In genomic region chr11:71447791-71448256, GRCh38 we compare ENCODE assay signal across 8 cellular contexts. TPM values are rescaled to one million over a fixed set of nuclear protein-coding genes. Genes with fewer than 3 reads are reported as not detected.
DNase-seq lines count a peak whose midpoint lies in the region; ATAC-seq and TF ChIP-seq lines count a peak whose summit lies in the region.

No MANE protein-coding gene starts in this region.

- H3K4me1 ChIP-seq in CD4-positive, alpha-beta memory T cell (ENCODE audit: insufficient read depth, low read length): peaks cover 39% of the 10 kb centered on the region
- H3K4me1 ChIP-seq in breast epithelium: peaks cover 0 to 6% of the 10 kb centered on the region in 2 donors

- H3K9me3 Mint-ChIP-seq in CD4-positive, alpha-beta memory T cell: peaks cover 0 to 4% (median 2%) of the 10 kb centered on the region in 8 donors

- ATAC-seq in HG02884 (IDR thresholded peaks at IDR 0.05; ENCODE audit: unreplicated experiment) (peak; percentile 19), GM18520 (IDR thresholded peaks at IDR 0.05; ENCODE audit: unreplicated experiment) (no peak)

- no peaks in the 10 kb centered on the region for H3K9me3 ChIP-seq in CD4-positive, alpha-beta memory T cell (ENCODE audit: control insufficient read depth in 1 of 2, low read length in 2 of 2)
- H3K9me3 ChIP-seq in breast epithelium: no peaks in the 10 kb centered on the region

- CTCF ChIA-PET in CD4-positive, alpha-beta memory T cell (lab: Charles Lee; ENCODE audit: partially characterized antibody): no interaction called here

- no peaks in the 10 kb centered on the region for H3K27me3 Mint-ChIP-seq in CD4-positive, alpha-beta memory T cell

- TF ChIP-seq CTCF in breast epithelium (IDR thresholded peaks at IDR 0.05): no peak

- H3K4me3 ChIP-seq in CD4-positive, alpha-beta memory T cell (ENCODE audit: low read length in 2 of 2): peak overlapping the region; percentile 66 to 87
- peak overlapping the region; percentile 49 to 88 (median 79) for H3K4me3 ChIP-seq in breast epithelium

- H3K4me1 Mint-ChIP-seq in CD4-positive, alpha-beta memory T cell: peaks cover 32 to 54% (median 39%) of the 10 kb centered on the region in 4 donors

- peak overlapping the region; percentile 66 to 96 (median 91) for H3K27ac Mint-ChIP-seq in CD4-positive, alpha-beta memory T cell

- H3K4me3 Mint-ChIP-seq in CD4-positive, alpha-beta memory T cell: peak overlapping the region; percentile 86 to 94 (median 92)

- peaks cover 21 to 37% of the 10 kb centered on the region in 2 donors for H3K36me3 Mint-ChIP-seq in CD4-positive, alpha-beta memory T cell

- intact Hi-C loops in CD4-positive, alpha-beta memory T cell (cut with micrococcal nuclease): no loop called here
- intact Hi-C loops in breast epithelium (cut with DNase I; ENCODE audit: low total_unique reads): no loop called here

- POLR2A ChIA-PET in CD4-positive, alpha-beta memory T cell (lab: Charles Lee; ENCODE audit: partially characterized antibody): interaction anchor here (1.5 kb wide), 2 partner anchors 10 to 775 kb away, joined by 3 to 6 read pairs; no protein-coding TSS in a partner anchor

- peak overlapping the region; percentile 87 for H3K27ac ChIP-seq in CD4-positive, alpha-beta memory T cell (ENCODE audit: low read depth, low read length)
- H3K27ac ChIP-seq in breast epithelium: peak overlapping the region; percentile 90

- H3K27me3 ChIP-seq in CD4-positive, alpha-beta memory T cell (ENCODE audit: insufficient read depth, low read length): no peaks in the 10 kb centered on the region
- H3K27me3 ChIP-seq in breast epithelium: no peaks in the 10 kb centered on the region

- TF ChIP-seq POLR2A in breast epithelium (IDR thresholded peaks at IDR 0.05): no peak

- peak in 1 of 5 donors; percentile 9 for DNase-seq in CD4-positive, alpha-beta memory T cell
- DNase-seq in SW480 (ENCODE audit: low spot score) (peak; percentile 42), breast epithelium (ENCODE audit: low spot score in 2 of 2) (no peak), kidney tubule cell (ENCODE audit: low spot score) (peak; percentile 31), LoVo (ENCODE audit: low spot score) (no peak)
- peak; percentile 31 to 33 for DNase-seq in stimulated activated CD4-positive, alpha-beta T cell treated with anti-CD3 and anti-CD28 coated beads, Interleukin-4, amount 100 ng/mL, for 48 hours (ENCODE audit: low read depth in 2 of 2)

- no peaks in the 10 kb centered on the region for H3K36me3 ChIP-seq in CD4-positive, alpha-beta memory T cell (ENCODE audit: insufficient read depth, low read length)
- no peaks in the 10 kb centered on the region for H3K36me3 ChIP-seq in breast epithelium

RNA-seq across cellular contexts. Expression of gene DHCR7, which starts 0.4 kb away (rescaled TPM):
- 10 to 100 TPM; 15.3 to 16.2 TPM for total RNA-seq in CD4-positive, alpha-beta memory T cell
- polyA plus RNA-seq in CD4-positive, alpha-beta memory T cell: 10 to 100 TPM; 17.7 to 18.0 TPM
- 10 to 100 TPM; 14.7 to 31.7 (median 25.2) TPM for total RNA-seq in breast epithelium

RNA-seq across cellular contexts. Expression of gene NADSYN1, which starts 5.2 kb away (rescaled TPM):
- 100 to 1,000 TPM; 233 to 243 TPM for total RNA-seq in CD4-positive, alpha-beta memory T cell
- polyA plus RNA-seq in CD4-positive, alpha-beta memory T cell: 10 to 100 TPM; 35.9 to 39.2 TPM
- 10 to 100 TPM; 58.6 to 83.6 (median 70.5) TPM for total RNA-seq in breast epithelium

Comparison
In these comparisons a context has a peak if more than half of its experiments do, and no peak if none do; other contexts are left out.
1. DNase-seq: peak in SW480 (single experiment), kidney tubule cell (single experiment) and stimulated activated CD4-positive, alpha-beta T cell treated with anti-CD3 and anti-CD28 coated beads, Interleukin-4, amount 100 ng/mL, for 48 hours (2 of 2); none in breast epithelium (0 of 2) and LoVo (single experiment).